Comparison of ENCODE assay signal across 16 cellular contexts in the genomic region with DNA sequence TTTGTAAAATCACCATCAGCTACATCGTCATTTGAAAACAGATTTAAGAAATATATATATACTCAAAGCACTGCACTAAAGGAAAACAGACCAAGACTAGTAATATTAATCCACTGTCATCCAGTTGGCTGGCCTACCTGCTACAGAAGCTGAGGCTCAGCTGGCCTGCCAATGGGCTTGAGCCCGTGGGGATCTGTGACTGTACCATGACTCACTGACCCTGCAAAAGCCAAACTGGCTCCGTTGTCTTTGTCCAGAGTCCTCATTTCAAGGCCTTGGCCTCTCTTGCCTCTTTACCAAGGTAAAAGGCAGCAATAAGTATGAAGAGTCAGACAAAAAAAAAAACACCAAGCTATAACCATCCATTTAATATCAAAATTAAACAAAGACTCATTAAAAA.
A peak's percentile ranks its signal among the peaks of the same experiment; 100 is the strongest.
DNase-seq lines count a peak whose midpoint lies in the region; ATAC-seq and TF ChIP-seq lines count a peak whose summit lies in the region.
"Had no signal": no experiment of that assay in that cellular context is flagged by ENCODE, and none has a peak within 500 bp of the region (broad histone marks: within the 10 kb centered on the region; RNA-seq: fewer than 3 reads in every experiment).

No MANE protein-coding gene starts in this region.

- no peaks in the 10 kb centered on the region for H3K36me3 Mint-ChIP-seq in MCF 10A (ENCODE audit: insufficient read depth, unreplicated experiment)
- H3K36me3 Mint-ChIP-seq: activated naive CD4-positive, alpha-beta T cell treated with anti-CD3 and anti-CD28 coated beads, Interleukin-2, amount 10 ng/mL, durations not matched to agents 7 days and 5 days had no signal

- no peaks in the 10 kb centered on the region for H3K27me3 Mint-ChIP-seq in MCF 10A (ENCODE audit: insufficient read depth, unreplicated experiment)
- H3K27me3 Mint-ChIP-seq: dendritic cell treated with granulocyte-macrophage colony-stimulating factor and Interleukin-4, amounts not matched to agents 40 ng/mL and 50 ng/mL, for 4 days had no signal

- H3K4me3 Mint-ChIP-seq in MCF 10A (ENCODE audit: unreplicated experiment), result no peak overlapping the region
- H3K4me3 Mint-ChIP-seq: activated naive CD4-positive, alpha-beta T cell treated with anti-CD3 and anti-CD28 coated beads, Interleukin-2, amount 10 ng/mL, durations not matched to agents 7 days and 5 days; dendritic cell treated with granulocyte-macrophage colony-stimulating factor and Interleukin-4, amounts not matched to agents 40 ng/mL and 50 ng/mL, for 4 days had no signal

- H3K27ac ChIP-seq in breast epithelium (no peak overlapping the region), aorta (ENCODE audit: low read depth in 1 of 2, low read length in 2 of 2) (no peak overlapping the region)
- H3K27ac ChIP-seq: heart right ventricle had no signal

- no TSS peak for BruUV-seq in MCF 10A (replicated peaks; lab: Mats Ljungman, UMichigan)

- H3K36me3 ChIP-seq in breast epithelium (no peaks in the 10 kb centered on the region), aorta (ENCODE audit: control insufficient read depth in 1 of 2, insufficient read depth in 2 of 2, low read length in 1 of 2) (no peaks in the 10 kb centered on the region)
- H3K36me3 ChIP-seq: heart right ventricle had no signal

- no peaks in the 10 kb centered on the region for H3K4me1 Mint-ChIP-seq in MCF 10A (ENCODE audit: insufficient read depth, unreplicated experiment)
- H3K4me1 Mint-ChIP-seq: activated naive CD4-positive, alpha-beta T cell treated with anti-CD3 and anti-CD28 coated beads, Interleukin-2, amount 10 ng/mL, durations not matched to agents 7 days and 5 days had no signal

- H3K9me3 Mint-ChIP-seq in MCF 10A (ENCODE audit: unreplicated experiment), result no peaks in the 10 kb centered on the region
- H3K9me3 Mint-ChIP-seq: activated naive CD4-positive, alpha-beta T cell treated with anti-CD3 and anti-CD28 coated beads, Interleukin-2, amount 10 ng/mL, durations not matched to agents 7 days and 5 days; dendritic cell treated with granulocyte-macrophage colony-stimulating factor and Interleukin-4, amounts not matched to agents 40 ng/mL and 50 ng/mL, for 4 days had no signal

- TF ChIP-seq CTCF in MCF 10A (IDR thresholded peaks at IDR 0.05; ENCODE audit: unreplicated experiment) (no peak), breast epithelium (IDR thresholded peaks at IDR 0.05) (no peak), astrocyte of the cerebellum (IDR thresholded peaks at IDR 0.05; ENCODE audit: low read depth, low read length, missing control alignments) (no peak)

- POLR2A ChIA-PET in MCF 10A (lab: Yijun Ruan, JAX), result interaction anchor here (0.7 kb wide), 1 partner anchor 85 kb away, joined by 3 read pairs; no protein-coding TSS in a partner anchor

- ATAC-seq in Right ventricle myocardium superior (ENCODE audit: poor library complexity), result no peak
- ATAC-seq in aorta (ENCODE audit: low FRiP score), result peak; percentile 65
- no peak for ATAC-seq in GM21825 (IDR thresholded peaks at IDR 0.05; ENCODE audit: unreplicated experiment)
- ATAC-seq in HG03175 (IDR thresholded peaks at IDR 0.05; ENCODE audit: unreplicated experiment), result no peak

- intact Hi-C loops in MCF 10A (cut with micrococcal nuclease), result no loop called here
- intact Hi-C loops in breast epithelium (cut with DNase I; ENCODE audit: low total_unique reads), result no loop called here
- intact Hi-C loops in Right ventricle myocardium superior (cut with DNase I), result no loop called here
- intact Hi-C loops in aorta (cut with DNase I), result no loop called here

- H3K4me1 ChIP-seq in breast epithelium (no peaks in the 10 kb centered on the region), aorta (ENCODE audit: control insufficient read depth in 1 of 2, insufficient read depth in 2 of 2, low read length in 2 of 2) (no peaks in the 10 kb centered on the region)

- H3K27me3 ChIP-seq in breast epithelium (no peaks in the 10 kb centered on the region), aorta (ENCODE audit: control insufficient read depth in 1 of 2, insufficient read depth in 2 of 2, low read length in 1 of 2) (peaks cover 0 to 1% of the 10 kb centered on the region in 2 donors)
- H3K27me3 ChIP-seq: heart right ventricle had no signal

- H3K4me3 ChIP-seq in breast epithelium (no peak overlapping the region), astrocyte of the cerebellum (ENCODE audit: low read depth, low read length) (no peak overlapping the region), aorta (ENCODE audit: low read length in 2 of 2) (no peak overlapping the region)
- H3K4me3 ChIP-seq: heart right ventricle had no signal

- no peak for TF ChIP-seq POLR2A in breast epithelium (IDR thresholded peaks at IDR 0.05)

- CTCF ChIA-PET in MCF 10A (lab: Yijun Ruan, JAX), result interaction anchor here (0.7 kb wide), 1 partner anchor 16 kb away, joined by 3 read pairs; no protein-coding TSS in a partner anchor

- DNase-seq in MCF 10A (ENCODE audit: unreplicated experiment) (peak; percentile 68), breast epithelium (ENCODE audit: low spot score in 2 of 2) (no peak), astrocyte of the cerebellum (ENCODE audit: low read depth) (peak; percentile 26), Right ventricle myocardium superior (peak; percentile 59), aorta (peak; percentile 59 to 75), NCI-H2196 treated with DMSO at 0.1 percent for 48 hours (lab: John Stamatoyannopoulos, UW; ENCODE audit: unreplicated experiment) (no peak)
- DNase-seq: 8988T; activated naive CD4-positive, alpha-beta T cell treated with anti-CD3 and anti-CD28 coated beads, Interleukin-2, amount 10 ng/mL, durations not matched to agents 7 days and 5 days; heart right ventricle; NCI-H1105 treated with DMSO at 0.1 percent for 48 hours; NCI-H510A; RPMI8226; trophoblast cell had no signal

- in situ Hi-C loops in astrocyte of the cerebellum (cut with HindIII; ENCODE audit: low sequenced_read_pairs), result no loop called here

- H3K9me3 ChIP-seq in breast epithelium (no peaks in the 10 kb centered on the region), aorta (ENCODE audit: control insufficient read depth, low read length) (no peaks in the 10 kb centered on the region)
- H3K9me3 ChIP-seq: heart right ventricle had no signal

- H3K27ac Mint-ChIP-seq in MCF 10A (ENCODE audit: low read depth, unreplicated experiment), result no peak overlapping the region
- H3K27ac Mint-ChIP-seq: activated naive CD4-positive, alpha-beta T cell treated with anti-CD3 and anti-CD28 coated beads, Interleukin-2, amount 10 ng/mL, durations not matched to agents 7 days and 5 days; dendritic cell treated with granulocyte-macrophage colony-stimulating factor and Interleukin-4, amounts not matched to agents 40 ng/mL and 50 ng/mL, for 4 days had no signal

- 66 to 76% methylated on average over 3 of the region's 3 CpGs for WGBS in aorta, 2 donors

Comparison
In these comparisons a context has a peak if more than half of its experiments do, and no peak if none do; other contexts are left out.
1. DNase-seq: peak in MCF 10A (single experiment), astrocyte of the cerebellum (single experiment), Right ventricle myocardium superior (single experiment) and aorta (2 of 2); none in breast epithelium (0 of 2) and NCI-H2196 treated with DMSO at 0.1 percent for 48 hours (single experiment).